In genomic region chr11:236774-237767, GRCh38 we compare ENCODE assay signal across 8 cellular contexts.
DNase-seq lines count a peak whose midpoint lies in the region; ATAC-seq and TF ChIP-seq lines count a peak whose summit lies in the region.

Gene PSMD13, plus strand, starts transcription at chr11:236976. Its CDS starts 74 bp downstream, at chr11:237050.

- H3K27me3 ChIP-seq in BLaER1 treated with 17β-estradiol and CSF1 and Interleukin-3, amounts not matched to agents 10 nM and 100 nM, result no peaks in the 10 kb centered on the region
- H3K27me3 ChIP-seq in effector memory CD4-positive, alpha-beta T cell (replicated peaks; ENCODE audit: control insufficient read depth, insufficient read depth, low read length, poor library complexity, severe bottlenecking), result no peaks in the 10 kb centered on the region

- H3K9me3 ChIP-seq in BLaER1 treated with 17β-estradiol and CSF1 and Interleukin-3, amounts not matched to agents 10 nM and 100 nM (replicated peaks in 1 of 11), result no peaks in the 10 kb centered on the region
- no peaks in the 10 kb centered on the region for H3K9me3 ChIP-seq in effector memory CD4-positive, alpha-beta T cell (ENCODE audit: control insufficient read depth, low read length)

- peaks cover 32 to 45% (median 38%) of the 10 kb centered on the region in 11 experiments for H3K36me3 ChIP-seq in BLaER1 treated with 17β-estradiol and CSF1 and Interleukin-3, amounts not matched to agents 10 nM and 100 nM
- H3K36me3 ChIP-seq in effector memory CD4-positive, alpha-beta T cell (ENCODE audit: control insufficient read depth, insufficient read depth, low read length), result peaks cover 30% of the 10 kb centered on the region

- ATAC-seq in HG03439 (IDR thresholded peaks at IDR 0.05; ENCODE audit: unreplicated experiment), result peak; percentile 83

- H3K4me1 ChIP-seq in BLaER1 treated with 17β-estradiol and CSF1 and Interleukin-3, amounts not matched to agents 10 nM and 100 nM, result peaks cover 27 to 38% (median 33%) of the 10 kb centered on the region in 10 experiments
- H3K4me1 ChIP-seq in effector memory CD4-positive, alpha-beta T cell (ENCODE audit: control insufficient read depth, insufficient read depth, low read length, poor library complexity, severe bottlenecking), result peaks cover 14% of the 10 kb centered on the region

- peak within 1 kb of the TSS; percentile 93 to 99 (median 96) for H3K9ac ChIP-seq in BLaER1 treated with 17β-estradiol and CSF1 and Interleukin-3, amounts not matched to agents 10 nM and 100 nM

- H4K20me1 ChIP-seq in BLaER1 treated with 17β-estradiol and CSF1 and Interleukin-3, amounts not matched to agents 10 nM and 100 nM, result peaks cover 0 to 46% (median 42%) of the 10 kb centered on the region in 11 experiments; a peak in 17 of 22 replicates

- peak within 1 kb of the TSS; percentile 90 to 99 (median 95) for H3K4me2 ChIP-seq in BLaER1 treated with 17β-estradiol and CSF1 and Interleukin-3, amounts not matched to agents 10 nM and 100 nM

- peak; percentile 82 for TF ChIP-seq POLR2A in GM19193 (IDR thresholded peaks at IDR 0.05; ENCODE audit: extremely low read depth, insufficient read depth, insufficient read length)

- DNase-seq in NCI-H748 (lab: John Stamatoyannopoulos, UW; ENCODE audit: unreplicated experiment), result peak; percentile 90
- peak; percentile 94 for DNase-seq in activated CD8-positive, alpha-beta memory T cell treated with anti-CD3 and anti-CD28 coated beads for 24 hours
- DNase-seq in effector memory CD4-positive, alpha-beta T cell, result peak; percentile 76 to 82 (median 79)
- peak; percentile 81 for DNase-seq in medulla oblongata (ENCODE audit: extremely low spot score)
- DNase-seq in stimulated activated CD8-positive, alpha-beta memory T cell treated with anti-CD3 and anti-CD28 coated beads, Interleukin-12 subunit alpha, Interleukin-12 subunit beta, amount 100 ng/mL, for 1 hour (ENCODE audit: low read depth), result peak; percentile 81

- peak within 1 kb of the TSS; percentile 87 to 100 (median 98) for H3K4me3 ChIP-seq in BLaER1 treated with 17β-estradiol and CSF1 and Interleukin-3, amounts not matched to agents 10 nM and 100 nM
- peak within 1 kb of the TSS; percentile 89 for H3K4me3 ChIP-seq in effector memory CD4-positive, alpha-beta T cell (ENCODE audit: insufficient read depth, low read depth, low read length, poor library complexity, severe bottlenecking)

- peak within 1 kb of the TSS; percentile 76 to 97 (median 95) for H3K27ac ChIP-seq in BLaER1 treated with 17β-estradiol and CSF1 and Interleukin-3, amounts not matched to agents 10 nM and 100 nM
- peak within 1 kb of the TSS; percentile 99 for H3K27ac ChIP-seq in effector memory CD4-positive, alpha-beta T cell (ENCODE audit: insufficient read depth, low read length, poor library complexity, severe bottlenecking)

Comparison
In these comparisons a context has a peak if more than half of its experiments do, and no peak if none do; other contexts are left out.
1. Peak in every context shown above with its lines: DNase-seq, ATAC-seq, H3K4me3 ChIP-seq and H3K27ac ChIP-seq.